In the genomic region with DNA sequence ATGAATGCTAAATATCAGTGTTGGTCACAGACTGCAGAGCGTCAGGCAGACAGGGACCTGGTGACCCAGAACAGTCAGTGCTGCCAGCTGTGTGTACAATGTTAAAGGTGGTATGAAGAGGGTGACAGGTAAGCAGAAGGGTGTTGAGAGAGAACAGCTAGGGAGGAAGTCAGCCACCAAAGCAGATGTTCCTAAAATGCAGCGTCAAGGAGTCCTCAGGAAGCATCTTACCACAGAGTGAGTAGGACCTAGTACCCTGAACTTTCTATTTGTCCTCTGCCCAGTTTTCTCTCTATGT, we compare ENCODE assay signal across 1 cellular context.
TF ChIP-seq lines count a peak whose summit lies in the region.

No MANE protein-coding gene starts in this region.

TF ChIP-seq in HepG2, 621 proteins besides CTCF, POLR2A, EP300 and RAD21:
- TF ChIP-seq, protein P1, sequence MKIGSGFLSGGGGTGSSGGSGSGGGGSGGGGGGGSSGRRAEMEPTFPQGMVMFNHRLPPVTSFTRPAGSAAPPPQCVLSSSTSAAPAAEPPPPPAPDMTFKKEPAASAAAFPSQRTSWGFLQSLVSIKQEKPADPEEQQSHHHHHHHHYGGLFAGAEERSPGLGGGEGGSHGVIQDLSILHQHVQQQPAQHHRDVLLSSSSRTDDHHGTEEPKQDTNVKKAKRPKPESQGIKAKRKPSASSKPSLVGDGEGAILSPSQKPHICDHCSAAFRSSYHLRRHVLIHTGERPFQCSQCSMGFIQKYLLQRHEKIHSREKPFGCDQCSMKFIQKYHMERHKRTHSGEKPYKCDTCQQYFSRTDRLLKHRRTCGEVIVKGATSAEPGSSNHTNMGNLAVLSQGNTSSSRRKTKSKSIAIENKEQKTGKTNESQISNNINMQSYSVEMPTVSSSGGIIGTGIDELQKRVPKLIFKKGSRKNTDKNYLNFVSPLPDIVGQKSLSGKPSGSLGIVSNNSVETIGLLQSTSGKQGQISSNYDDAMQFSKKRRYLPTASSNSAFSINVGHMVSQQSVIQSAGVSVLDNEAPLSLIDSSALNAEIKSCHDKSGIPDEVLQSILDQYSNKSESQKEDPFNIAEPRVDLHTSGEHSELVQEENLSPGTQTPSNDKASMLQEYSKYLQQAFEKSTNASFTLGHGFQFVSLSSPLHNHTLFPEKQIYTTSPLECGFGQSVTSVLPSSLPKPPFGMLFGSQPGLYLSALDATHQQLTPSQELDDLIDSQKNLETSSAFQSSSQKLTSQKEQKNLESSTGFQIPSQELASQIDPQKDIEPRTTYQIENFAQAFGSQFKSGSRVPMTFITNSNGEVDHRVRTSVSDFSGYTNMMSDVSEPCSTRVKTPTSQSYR (CRISPR knock-in tag; IDR thresholded peaks at IDR 0.05; ENCODE audit: borderline replicate concordance), result no peak
- TF ChIP-seq ZNF20 (CRISPR knock-in tag; IDR thresholded peaks at IDR 0.05), result no peak
- no peak for TF ChIP-seq FOSL2 (CRISPR knock-in tag; IDR thresholded peaks at IDR 0.05)
